Comparison of ENCODE assay signal across 19 cellular contexts in the genomic region with DNA sequence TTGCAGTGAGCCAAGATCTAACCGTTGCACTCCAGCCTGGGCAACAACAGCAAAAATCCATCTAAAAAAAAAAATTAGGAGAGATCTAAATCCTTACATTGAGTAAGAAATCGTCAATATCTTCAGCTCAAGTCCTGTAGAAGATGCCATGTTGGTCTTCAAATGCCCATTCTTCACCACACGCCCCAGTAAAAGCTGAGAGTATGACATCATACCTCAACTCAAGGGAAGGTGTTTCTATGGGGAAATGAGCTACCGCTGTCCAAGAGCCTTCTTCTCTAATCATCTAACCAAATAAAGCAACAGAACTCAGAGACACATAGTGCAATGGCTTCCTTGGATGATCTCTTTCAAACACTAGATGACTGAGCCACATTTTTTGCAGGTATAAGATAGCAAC.
"Had no signal": no experiment of that assay in that cellular context is flagged by ENCODE, and none has a peak within 500 bp of the region (broad histone marks: within the 10 kb centered on the region; RNA-seq: fewer than 3 reads in every experiment).

No MANE protein-coding gene starts in this region.

- DNase-seq: activated CD4-positive, alpha-beta T cell treated with anti-CD3 and anti-CD28 coated beads, Interleukin-2, amount 50 U/mL, for 4 hours; activated gamma-delta T cell treated with Interleukin-2 at 50 U/mL for 16 hours; aorta; cortex of kidney; effector CD8-positive, alpha-beta T cell; foreskin melanocyte; mesendoderm; nephron progenitor cell; occipital lobe; stimulated activated CD4-positive, alpha-beta T cell treated with anti-CD3 and anti-CD28 coated beads, Interleukin-15, amount 100 ng/mL, for 24 hours; stimulated activated CD4-positive, alpha-beta T cell treated with anti-CD3 and anti-CD28 coated beads, Interleukin-4, amount 100 ng/mL, for 1 hour; stimulated activated naive CD8-positive, alpha-beta T cell treated with anti-CD3 and anti-CD28 coated beads, Interleukin-15, Interleukin-2, amounts not matched to agents 100 U/mL and 50 U/mL, for 24 hours had no signal

- H3K27me3 ChIP-seq: right atrium auricular region, suprapubic skin had no signal

- H3K27ac Mint-ChIP-seq: nephron progenitor cell; progenitor cell of endocrine pancreas; T-helper 2 cell treated with Interferon-gamma antibody and Interleukin-4, amounts not matched to agents 5 μg/mL and 100 μg/mL, for 36 hours; type B pancreatic cell had no signal

- H3K27ac ChIP-seq: right atrium auricular region, suprapubic skin had no signal

- H3K4me3 ChIP-seq: right atrium auricular region, skin epidermis, suprapubic skin had no signal

- H3K36me3 ChIP-seq: right atrium auricular region, suprapubic skin had no signal

- H3K27me3 Mint-ChIP-seq: type B pancreatic cell had no signal

- ATAC-seq: activated CD4-positive, CD25-positive, alpha-beta regulatory T cell treated with anti-CD3 and anti-CD28 coated beads, Interleukin-2, amount 50 U/mL, for 24 hours; stimulated activated naive CD8-positive, alpha-beta T cell treated with anti-CD3 and anti-CD28 coated beads, Interleukin-15, Interleukin-2, amounts not matched to agents 100 U/mL and 50 U/mL, for 24 hours had no signal

- H3K9me3 ChIP-seq: right atrium auricular region, suprapubic skin had no signal

- H3K36me3 Mint-ChIP-seq: type B pancreatic cell had no signal

- H3K4me3 Mint-ChIP-seq: nephron progenitor cell; T-helper 2 cell treated with Interferon-gamma antibody and Interleukin-4, amounts not matched to agents 5 μg/mL and 100 μg/mL, for 36 hours; type B pancreatic cell had no signal

- H3K9me3 Mint-ChIP-seq: nephron progenitor cell; T-helper 2 cell treated with Interferon-gamma antibody and Interleukin-4, amounts not matched to agents 5 μg/mL and 100 μg/mL, for 36 hours; type B pancreatic cell had no signal
